In the genomic region with DNA sequence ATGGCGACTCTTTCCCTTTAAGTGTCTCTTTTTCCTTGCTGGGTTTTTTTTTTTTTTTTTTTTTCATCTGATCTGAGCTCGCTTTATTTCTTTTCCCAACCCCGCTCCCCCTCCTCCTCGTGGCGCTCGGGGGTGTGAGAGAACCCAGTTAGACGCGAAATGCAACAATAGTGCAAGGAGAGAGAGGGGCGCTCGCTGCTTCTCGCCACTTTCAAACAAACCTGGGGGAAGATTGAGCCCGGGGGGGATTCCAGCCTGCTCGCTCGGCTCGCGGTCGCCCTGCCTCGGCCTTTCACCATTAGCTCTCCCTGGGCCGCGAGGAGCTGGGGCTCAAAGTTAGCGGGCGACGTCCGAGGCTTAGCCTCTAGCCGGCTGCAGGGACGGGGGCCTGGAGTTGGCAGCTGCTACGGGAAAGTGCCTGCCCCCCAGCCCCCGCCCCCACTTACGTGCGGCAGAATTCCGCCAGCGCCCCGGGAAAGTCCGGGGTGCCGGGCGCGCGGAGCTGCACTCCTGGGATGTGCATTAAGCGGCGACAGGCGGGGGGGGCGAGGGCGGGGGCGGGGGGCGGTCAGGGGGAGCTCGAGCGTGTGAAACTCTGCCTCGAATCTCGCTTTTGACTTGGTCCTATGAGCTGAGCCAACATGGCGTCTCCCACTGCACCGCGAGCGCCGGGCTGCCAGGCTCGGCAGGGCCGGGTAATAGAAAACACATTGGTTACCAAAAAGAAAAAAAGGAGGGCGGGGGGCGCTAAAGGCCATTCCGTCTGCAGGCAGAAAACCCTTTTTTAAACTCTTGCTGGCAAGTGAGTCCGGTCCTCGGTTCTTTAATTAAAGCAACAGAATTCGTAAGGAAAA, we compare ENCODE assay signal across 8 cellular contexts. TPM values are rescaled to one million over a fixed set of nuclear protein-coding genes. Genes with fewer than 3 reads are reported as not detected.
DNase-seq lines count a peak whose midpoint lies in the region; ATAC-seq and TF ChIP-seq lines count a peak whose summit lies in the region.

No MANE protein-coding gene starts in this region.

- no peaks in the 10 kb centered on the region for H3K9me3 ChIP-seq in endocrine pancreas (ENCODE audit: control insufficient read depth, low read length)

- peak overlapping the region; percentile 84 for H3K4me3 ChIP-seq in endocrine pancreas (ENCODE audit: control insufficient read depth, insufficient read depth, low read length)

- DNase-seq in NCI-H446 treated with DMSO at 0.1 percent for 48 hours (lab: John Stamatoyannopoulos, UW) (peak; percentile 33), mesothelial cell of epicardium (ENCODE audit: low spot score in 2 of 2, unreplicated experiment in 2 of 2) (peak in 1 of 2 experiments; percentile 65), NCI-H146 (lab: John Stamatoyannopoulos, UW) (no peak), erythroblast (lab: John Stamatoyannopoulos, UW) (no peak)
- no peak for DNase-seq in NK-92 treated with Interleukin-12 subunit alpha and Interleukin-12 subunit beta, amount 100 ng/mL, for 24 hours (lab: John Stamatoyannopoulos, UW)

- no peaks in the 10 kb centered on the region for H3K36me3 ChIP-seq in endocrine pancreas (ENCODE audit: control insufficient read depth, insufficient read depth, low read length)

- no peak for TF ChIP-seq CTCF in mesothelial cell of epicardium (IDR thresholded peaks at IDR 0.05; ENCODE audit: unreplicated experiment)

- ATAC-seq in GM18868 (IDR thresholded peaks at IDR 0.05; ENCODE audit: unreplicated experiment) (peak; percentile 24), GM21381 (IDR thresholded peaks at IDR 0.05; ENCODE audit: unreplicated experiment) (no peak)

- H3K27me3 Mint-ChIP-seq in mesothelial cell of epicardium (ENCODE audit: low read depth): no peaks in the 10 kb centered on the region

- H3K4me1 ChIP-seq in endocrine pancreas (ENCODE audit: control insufficient read depth, insufficient read depth, low read length): no peaks in the 10 kb centered on the region

- H3K36me3 Mint-ChIP-seq in mesothelial cell of epicardium: peaks cover 27% of the 10 kb centered on the region

- H3K9me3 Mint-ChIP-seq in mesothelial cell of epicardium: no peaks in the 10 kb centered on the region

- H3K27me3 ChIP-seq in endocrine pancreas (ENCODE audit: control insufficient read depth, insufficient read depth, low read length): no peaks in the 10 kb centered on the region

- peaks cover 93% of the 10 kb centered on the region for H3K4me1 Mint-ChIP-seq in mesothelial cell of epicardium

- H3K4me3 Mint-ChIP-seq in mesothelial cell of epicardium: peak overlapping the region; percentile 89

- H3K27ac Mint-ChIP-seq in mesothelial cell of epicardium: peak overlapping the region; percentile 98

- TF ChIP-seq POLR2A in erythroblast (IDR thresholded peaks at IDR 0.05; ENCODE audit: low read length): no peak

- H3K9ac ChIP-seq in endocrine pancreas (ENCODE audit: control insufficient read depth, insufficient read depth, low read length): peak overlapping the region; percentile 77

RNA-seq across cellular contexts. Expression of a gene that starts 10.3 kb away (rescaled TPM):
- total RNA-seq in mesothelial cell of epicardium: 126 to 134 TPM (median 128 TPM) in 3 replicates
